ENCODE assay signal across 24 cellular contexts in genomic region chr6:92496527-92496926, GRCh38.
"Had no signal": no experiment of that assay in that cellular context is flagged by ENCODE, and none has a peak within 500 bp of the region (broad histone marks: within the 10 kb centered on the region; RNA-seq: fewer than 3 reads in every experiment).

No MANE protein-coding gene starts in this region.

- DNase-seq: activated CD4-positive, alpha-beta T cell treated with anti-CD3 and anti-CD28 coated beads, Interleukin-2, amount 10 ng/mL, durations not matched to agents 24 days and 14 days; activated CD4-positive, alpha-beta T cell treated with anti-CD3 and anti-CD28 coated beads, Interleukin-2, amount 50 U/mL, for 4 hours; activated CD8-positive, alpha-beta T cell treated with anti-CD3 and anti-CD28 coated beads for 36 hours; activated effector memory CD4-positive, alpha-beta T cell treated with anti-CD3 and anti-CD28 coated beads, Interleukin-2, amount 50 U/mL, for 16 hours; activated naive CD4-positive, alpha-beta T cell; activated naive CD4-positive, alpha-beta T cell treated with anti-CD3 and anti-CD28 coated beads, Interleukin-2, amount 50 U/mL, for 16 hours; activated naive CD8-positive, alpha-beta T cell treated with anti-CD3 and anti-CD28 coated beads for 36 hours; activated T-cell treated with anti-CD3 and anti-CD28 coated beads, Interleukin-2, amount 50 U/mL, for 1 hour; activated T-cell treated with anti-CD3 and anti-CD28 coated beads, Interleukin-2, amount 50 U/mL, for 72 hours; amygdala; Kasumi-1; KG1; MG63; NCI-H1092 treated with DMSO at 0.1 percent for 48 hours; NCI-H146; NCI-H187 treated with DMSO at 0.1 percent for 48 hours; NCI-H2081; NCI-H2171; NCI-H510A; PC-3; Peyer's patch; RPMI8226; SHP77 treated with DMSO at 0.1 percent for 48 hours; SK-N-SH had no signal
